Comparison of ENCODE assay signal across 10 cellular contexts in genomic region chr15:32683906-32684584, GRCh38. TPM values are rescaled to one million over a fixed set of nuclear protein-coding genes. Genes with fewer than 3 reads are reported as not detected.
DNase-seq lines count a peak whose midpoint lies in the region; FAIRE-seq and TF ChIP-seq lines count a peak whose summit lies in the region.
"Had no signal": no experiment of that assay in that cellular context is flagged by ENCODE, and none has a peak within 500 bp of the region (broad histone marks: within the 10 kb centered on the region; RNA-seq: fewer than 3 reads in every experiment).

No MANE protein-coding gene starts in this region.

- in situ Hi-C loops in astrocyte of the spinal cord (cut with HindIII; ENCODE audit: low sequenced_read_pairs), result no loop called here

- TF ChIP-seq POLR2A in esophagus muscularis mucosa (IDR thresholded peaks at IDR 0.05; ENCODE audit: low read depth), result no peak

- no peak overlapping the region for H3K18ac ChIP-seq in mesenchymal stem cell (ENCODE audit: low read depth in 1 of 2, low read length in 2 of 2)

- peak overlapping the region; percentile 73 for H3K9ac ChIP-seq in mesenchymal stem cell (ENCODE audit: low read length)

- H2BK120ac ChIP-seq in mesenchymal stem cell (ENCODE audit: low read depth, low read length), result no peak overlapping the region

- no peaks in the 10 kb centered on the region for H3K79me1 ChIP-seq in mesenchymal stem cell (replicated peaks; ENCODE audit: low read length, poor library complexity, severe bottlenecking)

- H2AFZ ChIP-seq in mesenchymal stem cell (ENCODE audit: low read depth, low read length), result no peak overlapping the region

- peak; percentile 84 for DNase-seq in CD1c-positive myeloid dendritic cell (ENCODE audit: extremely low spot score)
- peak; percentile 99 for DNase-seq in M059J (ENCODE audit: low read depth)
- DNase-seq in astrocyte of the spinal cord (ENCODE audit: low read depth, low spot score), result peak; percentile 95
- peak; percentile 69 for DNase-seq in mesenchymal stem cell
- DNase-seq in frontal cortex (ENCODE audit: low spot score in 2 of 2), result no peak
- no peak for DNase-seq in WERI-Rb-1
- DNase-seq in GM20000 (ENCODE audit: low spot score), result no peak
- no peak for DNase-seq in esophagus muscularis mucosa (ENCODE audit: extremely low spot score)
- DNase-seq: NCI-H82 had no signal

- H4K91ac ChIP-seq in mesenchymal stem cell (ENCODE audit: low read length), result peak overlapping the region; percentile 73

- TF ChIP-seq CTCF in astrocyte of the spinal cord (IDR thresholded peaks at IDR 0.05; ENCODE audit: low read depth, low read length) (no peak), WERI-Rb-1 (IDR thresholded peaks at IDR 0.05; ENCODE audit: low read depth, low read length) (no peak), GM20000 (IDR thresholded peaks at IDR 0.05; ENCODE audit: extremely low read depth, missing control alignments) (no peak), esophagus muscularis mucosa (IDR thresholded peaks at IDR 0.05) (no peak)

- H3K9me3 ChIP-seq in mesenchymal stem cell (ENCODE audit: control insufficient read depth, low read length), result no peaks in the 10 kb centered on the region
- no peaks in the 10 kb centered on the region for H3K9me3 ChIP-seq in WERI-Rb-1 (ENCODE audit: severe bottlenecking)
- no peaks in the 10 kb centered on the region for H3K9me3 ChIP-seq in esophagus muscularis mucosa

- no peak overlapping the region for H3K23ac ChIP-seq in mesenchymal stem cell (ENCODE audit: low read length in 2 of 2)

- no peak for TF ChIP-seq EP300 in esophagus muscularis mucosa (IDR thresholded peaks at IDR 0.05)

- no peak for FAIRE-seq in frontal cortex (lab: Jason Lieb, UNC)
- FAIRE-seq: islet of Langerhans had no signal

- H3K27ac ChIP-seq in mesenchymal stem cell (ENCODE audit: low read length, poor library complexity, severe bottlenecking) (no peak overlapping the region), WERI-Rb-1 (no peak overlapping the region), esophagus muscularis mucosa (replicated peaks in 1 of 4) (no peak overlapping the region)

- H3K4me2 ChIP-seq in mesenchymal stem cell (ENCODE audit: low read length, poor library complexity, severe bottlenecking), result no peak overlapping the region

- no peak overlapping the region for H2BK12ac ChIP-seq in mesenchymal stem cell (ENCODE audit: low read length in 2 of 2)

- no peaks in the 10 kb centered on the region for H3K36me3 ChIP-seq in mesenchymal stem cell (ENCODE audit: control insufficient read depth in 1 of 2, insufficient read depth in 2 of 2, low read depth in 1 of 2, low read length in 2 of 2)
- no peaks in the 10 kb centered on the region for H3K36me3 ChIP-seq in WERI-Rb-1
- no peaks in the 10 kb centered on the region for H3K36me3 ChIP-seq in esophagus muscularis mucosa

- no peaks in the 10 kb centered on the region for H3K27me3 ChIP-seq in mesenchymal stem cell (ENCODE audit: control insufficient read depth in 1 of 2, insufficient read depth in 1 of 2, low read length in 2 of 2)
- H3K27me3 ChIP-seq in WERI-Rb-1 (ENCODE audit: insufficient read depth, low read depth, severe bottlenecking), result no peaks in the 10 kb centered on the region
- H3K27me3 ChIP-seq in esophagus muscularis mucosa, result no peaks in the 10 kb centered on the region

- H3K4ac ChIP-seq in mesenchymal stem cell (ENCODE audit: low read depth in 1 of 2, low read length in 2 of 2), result no peak overlapping the region

- H4K8ac ChIP-seq in mesenchymal stem cell (ENCODE audit: low read length), result no peak overlapping the region

- H2BK15ac ChIP-seq in mesenchymal stem cell (ENCODE audit: low read depth, poor library complexity, severe bottlenecking), result peak overlapping the region; percentile 15

- H3K4me1 ChIP-seq in mesenchymal stem cell (ENCODE audit: control insufficient read depth, insufficient read depth, low read depth, low read length) (peaks cover 7% of the 10 kb centered on the region), esophagus muscularis mucosa (peaks cover 0 to 16% (median 7%) of the 10 kb centered on the region in 4 donors)

- no peak overlapping the region for H3K14ac ChIP-seq in mesenchymal stem cell (ENCODE audit: low read length in 2 of 2)

- intact Hi-C loops in esophagus muscularis mucosa (cut with DNase I), result loop anchor here (5.0 kb wide), 1 partner anchor 33 kb away; the partner anchor contains the start of gene GREM1

- WGBS in mesenchymal stem cell, result 82% methylated on average over 8 of the region's 8 CpGs
- 75% methylated on average over 8 of the region's 8 CpGs for WGBS in esophagus muscularis mucosa

- H3K4me3 ChIP-seq in astrocyte of the spinal cord (ENCODE audit: low read depth, low read length), result no peak overlapping the region
- no peak overlapping the region for H3K4me3 ChIP-seq in mesenchymal stem cell (ENCODE audit: insufficient read depth in 1 of 2, low read depth in 1 of 2, low read length in 2 of 2)
- H3K4me3 ChIP-seq in WERI-Rb-1 (ENCODE audit: low read depth, low read length), result no peak overlapping the region
- H3K4me3 ChIP-seq in esophagus muscularis mucosa, result no peak overlapping the region

- peak overlapping the region; percentile 57 for H2AK5ac ChIP-seq in mesenchymal stem cell (ENCODE audit: low read length, severe bottlenecking)

- no peak overlapping the region for H2BK5ac ChIP-seq in mesenchymal stem cell (ENCODE audit: low read depth, low read length, poor library complexity, severe bottlenecking)

RNA-seq across cellular contexts. Expression of gene GREM1, which starts 33.8 kb away (rescaled TPM):
- total RNA-seq in M059J (2014; rRNA removed; shearing (Covaris generic)), result not detected in 2 replicates
- polyA plus RNA-seq in mesenchymal stem cell (2013, experiment 1 of 2), result 20.7 TPM
- polyA plus RNA-seq in mesenchymal stem cell (2013, experiment 2 of 2), result 22.2 TPM
- total RNA-seq in frontal cortex, result 2.4 TPM
- 10 to 100 TPM in 3 of 4 donors, 1 to 10 TPM in 1; 8.6 to 46.1 (median 37.0) TPM for total RNA-seq in esophagus muscularis mucosa

RNA-seq across cellular contexts. Expression of gene SCG5, which starts 42.5 kb away (rescaled TPM):
- total RNA-seq in M059J (2014; rRNA removed; shearing (Covaris generic)), result 67.9 and 75.2 TPM in 2 replicates
- polyA plus RNA-seq in mesenchymal stem cell (2013, experiment 1 of 2), result 1.5 TPM
- polyA plus RNA-seq in mesenchymal stem cell (2013, experiment 2 of 2), result 2.4 TPM
- 136 TPM for total RNA-seq in frontal cortex
- 1 to 10 TPM; 1.2 to 6.6 (median 2.9) TPM for total RNA-seq in esophagus muscularis mucosa

Comparison
In these comparisons a context has a peak if more than half of its experiments do, and no peak if none do; other contexts are left out.
1. DNase-seq: peak in CD1c-positive myeloid dendritic cell (single experiment), M059J (single experiment), astrocyte of the spinal cord (single experiment) and mesenchymal stem cell (single experiment); none in frontal cortex (0 of 2), WERI-Rb-1 (single experiment), GM20000 (single experiment) and esophagus muscularis mucosa (single experiment).